19 cellular contexts compared by ENCODE assay signal in the genomic region with DNA sequence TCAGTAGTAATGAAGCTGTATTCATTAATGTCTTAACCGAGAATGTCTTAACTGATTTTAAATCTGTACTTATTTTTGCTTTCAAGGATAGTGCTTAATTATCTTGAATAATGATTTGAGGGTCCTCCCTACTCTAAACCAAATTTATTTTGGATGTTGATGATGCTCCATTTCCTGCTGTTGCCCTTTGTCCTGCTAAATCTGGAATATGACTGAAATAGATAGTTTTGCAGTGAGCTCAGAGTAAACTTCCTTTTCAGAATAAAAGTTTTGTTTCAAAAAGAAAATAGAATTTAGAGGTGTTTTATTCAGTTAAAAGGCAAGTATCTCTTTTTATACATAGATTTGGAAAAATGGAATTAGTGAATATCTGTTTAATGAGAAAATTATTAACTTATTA. TPM values are rescaled to one million over a fixed set of nuclear protein-coding genes. Genes with fewer than 3 reads are reported as not detected.
DNase-seq lines count a peak whose midpoint lies in the region; ATAC-seq, FAIRE-seq and TF ChIP-seq lines count a peak whose summit lies in the region.
"Had no signal": no experiment of that assay in that cellular context is flagged by ENCODE, and none has a peak within 500 bp of the region (broad histone marks: within the 10 kb centered on the region; RNA-seq: fewer than 3 reads in every experiment).

No MANE protein-coding gene starts in this region.

- in situ Hi-C loops in transverse colon (cut with MboI; ENCODE audit: low pct_ligation_motif_present in 1 of 4, low pct_unique_long_range_greater_than_20kb in 1 of 4, low sequenced_read_pairs in 3 of 4): no loop called here

- H3K9ac ChIP-seq in endothelial cell of umbilical vein (replicated peaks; ENCODE audit: extremely low read depth, insufficient read depth, low read length): no peak overlapping the region

- H3K27ac ChIP-seq in OCI-LY7 (ENCODE audit: low read depth, low read length, poor library complexity, severe bottlenecking): no peak overlapping the region
- no peak overlapping the region for H3K27ac ChIP-seq in endothelial cell of umbilical vein (ENCODE audit: insufficient read depth, low read depth, low read length)
- peak overlapping the region; percentile 10 for H3K27ac ChIP-seq in muscle layer of duodenum (ENCODE audit: low read length)
- peak overlapping the region in 3 of 4 donors; percentile 2 to 43 (median 27) for H3K27ac ChIP-seq in transverse colon
- H3K27ac ChIP-seq: cardiac muscle cell, epithelial cell of prostate, Peyer's patch had no signal

- no peak for ATAC-seq in stimulated activated naive B cell treated with anti-CD40 and anti-IgM and Interleukin-4, amounts not matched to agents 10 μg/mL and 1 μg/mL and 100 μg/mL, for 72 hours (replicated peaks)
- ATAC-seq: activated CD8-positive, alpha-beta memory T cell treated with anti-CD3 and anti-CD28 coated beads, Interleukin-2, amount 10 ng/mL, durations not matched to agents 7 days and 5 days; T-cell had no signal

- H3K9me3 ChIP-seq in OCI-LY7 (ENCODE audit: low read length): no peaks in the 10 kb centered on the region
- H3K9me3 ChIP-seq in endothelial cell of umbilical vein (replicated peaks; ENCODE audit: control insufficient read depth, insufficient read depth, low read length): no peaks in the 10 kb centered on the region
- no peaks in the 10 kb centered on the region for H3K9me3 ChIP-seq in muscle layer of duodenum (ENCODE audit: control insufficient read depth in 1 of 2, low read length in 2 of 2)
- no peaks in the 10 kb centered on the region for H3K9me3 ChIP-seq in transverse colon
- H3K9me3 ChIP-seq: MG63, Peyer's patch had no signal

- H3K9me2 ChIP-seq in OCI-LY7 (ENCODE audit: insufficient read depth, low read length): no peaks in the 10 kb centered on the region

- H3K36me3 ChIP-seq in OCI-LY7 (ENCODE audit: insufficient read depth, low read length) (no peaks in the 10 kb centered on the region), endothelial cell of umbilical vein (ENCODE audit: control insufficient read depth in 2 of 2, extremely low read depth in 1 of 2, insufficient read depth in 2 of 2, low read length in 2 of 2) (no peaks in the 10 kb centered on the region), muscle layer of duodenum (ENCODE audit: control insufficient read depth in 1 of 2, insufficient read depth in 2 of 2, low read length in 2 of 2) (no peaks in the 10 kb centered on the region), transverse colon (no peaks in the 10 kb centered on the region)
- H3K36me3 ChIP-seq: cardiac muscle cell, MG63 had no signal

- CTCF ChIA-PET in OCI-LY7 (lab: Charles Lee; ENCODE audit: unreplicated experiment) (no interaction called here), endothelial cell of umbilical vein (lab: Charles Lee) (interaction anchor here (0.7 to 1.4 kb wide), 6 partner anchors 8 to 792 kb away, joined by 3 to 5 read pairs (median 3); no protein-coding TSS in a partner anchor)

- peaks cover 10 to 13% of the 10 kb centered on the region in 2 donors for H3K36me3 Mint-ChIP-seq in stimulated activated naive B cell treated with anti-CD40 and anti-IgM and Interleukin-4, amounts not matched to agents 10 μg/mL and 1 μg/mL and 100 μg/mL, for 72 hours
- no peaks in the 10 kb centered on the region for H3K36me3 Mint-ChIP-seq in glutamatergic neuron (ENCODE audit: unreplicated experiment)
- H3K36me3 Mint-ChIP-seq: activated CD8-positive, alpha-beta memory T cell treated with anti-CD3 and anti-CD28 coated beads, Interleukin-2, amount 10 ng/mL, durations not matched to agents 7 days and 5 days; T-cell had no signal

- peak overlapping the region; percentile 18; the same call in 1 of the 2 replicates for H3K4me2 ChIP-seq in OCI-LY7 (ENCODE audit: low read length)
- H3K4me2 ChIP-seq in endothelial cell of umbilical vein (ENCODE audit: insufficient read depth, low read length): peak overlapping the region; percentile 46

- no TSS peak for BruUV-seq in OCI-LY7 (replicated peaks; lab: Mats Ljungman, UMichigan)
- no TSS peak for BruUV-seq in endothelial cell of umbilical vein (replicated peaks; lab: Mats Ljungman, UMichigan)

- no peak for TF ChIP-seq POLR2A in endothelial cell of umbilical vein (IDR thresholded peaks at IDR 0.05; ENCODE audit: low read depth, low read length)
- no peak for TF ChIP-seq POLR2A in transverse colon (IDR thresholded peaks at IDR 0.05)

- no peak overlapping the region for H3K27ac Mint-ChIP-seq in stimulated activated naive B cell treated with anti-CD40 and anti-IgM and Interleukin-4, amounts not matched to agents 10 μg/mL and 1 μg/mL and 100 μg/mL, for 72 hours
- no peak overlapping the region for H3K27ac Mint-ChIP-seq in glutamatergic neuron (ENCODE audit: unreplicated experiment)
- H3K27ac Mint-ChIP-seq: activated B cell treated with CpG ODN at 0.5 μM for 24 hours; activated CD8-positive, alpha-beta memory T cell treated with anti-CD3 and anti-CD28 coated beads, Interleukin-2, amount 10 ng/mL, durations not matched to agents 7 days and 5 days; T-cell; type B pancreatic cell had no signal

- 62 to 70% methylated on average over 1 of the region's 1 CpG for WGBS in transverse colon (ENCODE audit: low coverage in 1 of 2), 2 donors

- POLR2A ChIA-PET in OCI-LY7 (lab: Charles Lee) (interaction anchor here (0.5 to 1.6 kb wide), 5 partner anchors 10 to 213 kb away, joined by 3 to 4 read pairs (median 4); no protein-coding TSS in a partner anchor), endothelial cell of umbilical vein (lab: Charles Lee) (no interaction called here)

- dilution Hi-C loops in endothelial cell of umbilical vein (cut with MboI; ENCODE audit: extremely low pct_ligation_motif_present, low sequenced_read_pairs): no loop called here

- H3K79me2 ChIP-seq in OCI-LY7 (ENCODE audit: insufficient read depth, low read depth, low read length) (no peaks in the 10 kb centered on the region), endothelial cell of umbilical vein (ENCODE audit: control insufficient read depth, insufficient read depth, low read length) (peaks cover 7% of the 10 kb centered on the region)

- TF ChIP-seq EP300 in transverse colon (IDR thresholded peaks at IDR 0.05; ENCODE audit: low read depth): no peak

- no peak for TF ChIP-seq CTCF in OCI-LY7 (conservative IDR thresholded peaks at IDR 0.05; ENCODE audit: low read length)
- TF ChIP-seq CTCF in endothelial cell of umbilical vein (IDR thresholded peaks at IDR 0.05; ENCODE audit: extremely low read depth in 1 of 2, insufficient read depth in 1 of 2, low read depth in 1 of 2, low read length in 2 of 2): no peak
- no peak for TF ChIP-seq CTCF in transverse colon (IDR thresholded peaks at IDR 0.05)
- no peak for TF ChIP-seq CTCF in glutamatergic neuron (IDR thresholded peaks at IDR 0.05; ENCODE audit: partially characterized antibody, unreplicated experiment)

- H3K4me3 ChIP-seq in OCI-LY7 (ENCODE audit: low read depth, low read length, poor library complexity, severe bottlenecking) (no peak overlapping the region), endothelial cell of umbilical vein (replicated peaks in 1 of 3; ENCODE audit: insufficient read depth in 1 of 3, low read depth in 1 of 3, low read length in 3 of 3) (no peak overlapping the region), muscle layer of duodenum (ENCODE audit: low read depth in 1 of 2, low read length in 2 of 2) (no peak overlapping the region), transverse colon (no peak overlapping the region)
- H3K4me3 ChIP-seq: cardiac muscle cell, MG63, Peyer's patch had no signal

- FAIRE-seq in endothelial cell of umbilical vein (lab: Jason Lieb, UNC): no peak

- no peak overlapping the region for H2AFZ ChIP-seq in OCI-LY7 (ENCODE audit: low read length)
- H2AFZ ChIP-seq in endothelial cell of umbilical vein (ENCODE audit: low read depth, low read length): no peak overlapping the region

- intact Hi-C loops in OCI-LY7 (cut with micrococcal nuclease; ENCODE audit: unreplicated experiment): no loop called here
- intact Hi-C loops in endothelial cell of umbilical vein (cut with micrococcal nuclease): no loop called here
- intact Hi-C loops in transverse colon (cut with DNase I; ENCODE audit: low total_unique reads): no loop called here

- H3K4me3 Mint-ChIP-seq in stimulated activated naive B cell treated with anti-CD40 and anti-IgM and Interleukin-4, amounts not matched to agents 10 μg/mL and 1 μg/mL and 100 μg/mL, for 72 hours: no peak overlapping the region
- no peak overlapping the region for H3K4me3 Mint-ChIP-seq in glutamatergic neuron (ENCODE audit: unreplicated experiment)
- H3K4me3 Mint-ChIP-seq: activated B cell treated with CpG ODN at 0.5 μM for 24 hours; activated CD8-positive, alpha-beta memory T cell treated with anti-CD3 and anti-CD28 coated beads, Interleukin-2, amount 10 ng/mL, durations not matched to agents 7 days and 5 days; T-cell; type B pancreatic cell had no signal

- no peaks in the 10 kb centered on the region for H3K9me3 Mint-ChIP-seq in stimulated activated naive B cell treated with anti-CD40 and anti-IgM and Interleukin-4, amounts not matched to agents 10 μg/mL and 1 μg/mL and 100 μg/mL, for 72 hours
- no peaks in the 10 kb centered on the region for H3K9me3 Mint-ChIP-seq in glutamatergic neuron (ENCODE audit: unreplicated experiment)
- H3K9me3 Mint-ChIP-seq: activated B cell treated with CpG ODN at 0.5 μM for 24 hours, T-cell, type B pancreatic cell had no signal

- no peaks in the 10 kb centered on the region for H3K27me3 Mint-ChIP-seq in stimulated activated naive B cell treated with anti-CD40 and anti-IgM and Interleukin-4, amounts not matched to agents 10 μg/mL and 1 μg/mL and 100 μg/mL, for 72 hours
- no peaks in the 10 kb centered on the region for H3K27me3 Mint-ChIP-seq in glutamatergic neuron (ENCODE audit: unreplicated experiment)
- H3K27me3 Mint-ChIP-seq: activated B cell treated with CpG ODN at 0.5 μM for 24 hours; activated CD8-positive, alpha-beta memory T cell treated with anti-CD3 and anti-CD28 coated beads, Interleukin-2, amount 10 ng/mL, durations not matched to agents 7 days and 5 days; T-cell; type B pancreatic cell had no signal

- H3K9me1 ChIP-seq in endothelial cell of umbilical vein (replicated peaks; ENCODE audit: control insufficient read depth, extremely low read depth, insufficient read depth, low read length): no peaks in the 10 kb centered on the region

- DNase-seq in OCI-LY7 (ENCODE audit: low spot score) (no peak), endothelial cell of umbilical vein (ENCODE audit: low read depth, low spot score) (no peak), transverse colon (no peak), glutamatergic neuron (no peak), epidermal melanocyte (ENCODE audit: insufficient read length, low spot score) (no peak), iPS-NIHi11 (ENCODE audit: low spot score) (no peak)
- DNase-seq in stimulated activated naive B cell treated with anti-CD40 and anti-IgM and Interleukin-4, amounts not matched to agents 10 μg/mL and 1 μg/mL and 100 μg/mL, for 72 hours: no peak
- DNase-seq: activated B cell treated with CpG ODN at 0.5 μM for 24 hours; activated CD8-positive, alpha-beta memory T cell treated with anti-CD3 and anti-CD28 coated beads, Interleukin-2, amount 10 ng/mL, durations not matched to agents 7 days and 5 days; MG63; NCI-H2029; NCI-H526; nucleus accumbens; Peyer's patch; T-cell had no signal

- H3K4me1 ChIP-seq in OCI-LY7 (ENCODE audit: insufficient read depth, low read length, poor library complexity, severe bottlenecking) (peaks cover 6% of the 10 kb centered on the region), endothelial cell of umbilical vein (ENCODE audit: control insufficient read depth, extremely low read depth, insufficient read depth, low read length) (peaks cover 10% of the 10 kb centered on the region), muscle layer of duodenum (ENCODE audit: control insufficient read depth in 1 of 2, insufficient read depth in 2 of 2, low read length in 2 of 2) (peaks cover 0 to 20% of the 10 kb centered on the region in 2 donors), transverse colon (peaks cover 7 to 63% (median 32%) of the 10 kb centered on the region in 4 donors)

- no peaks in the 10 kb centered on the region for H4K20me1 ChIP-seq in OCI-LY7 (ENCODE audit: insufficient read depth, low read length)
- no peaks in the 10 kb centered on the region for H4K20me1 ChIP-seq in endothelial cell of umbilical vein (replicated peaks; ENCODE audit: control insufficient read depth, extremely low read depth, insufficient read depth, low read length)

- H3K4me1 Mint-ChIP-seq in stimulated activated naive B cell treated with anti-CD40 and anti-IgM and Interleukin-4, amounts not matched to agents 10 μg/mL and 1 μg/mL and 100 μg/mL, for 72 hours: peaks cover 8% of the 10 kb centered on the region in 2 donors
- H3K4me1 Mint-ChIP-seq in glutamatergic neuron (ENCODE audit: low read depth, unreplicated experiment): peaks cover 10% of the 10 kb centered on the region

- H3K27me3 ChIP-seq in endothelial cell of umbilical vein (ENCODE audit: control insufficient read depth in 2 of 2, insufficient read depth in 2 of 2, low read length in 2 of 2) (no peaks in the 10 kb centered on the region), muscle layer of duodenum (ENCODE audit: low read depth, low read length) (no peaks in the 10 kb centered on the region), transverse colon (no peaks in the 10 kb centered on the region)
- H3K27me3 ChIP-seq: cardiac muscle cell, MG63, Peyer's patch had no signal

RNA-seq across cellular contexts. Expression of a gene that starts 8.1 kb away (rescaled TPM):
- total RNA-seq in OCI-LY7 (2014; rRNA removed; shearing (Covaris generic)): 5.3 and 5.9 TPM in 2 replicates
- total RNA-seq in OCI-LY7 (2022) (10.4 and 12.7 TPM in 2 replicates), endothelial cell of umbilical vein (23.3 and 23.4 TPM in 2 replicates), transverse colon (100 to 1,000 TPM in 3 of 4 donors, 10 to 100 TPM in 1; 59.1 to 287 (median 154) TPM), glutamatergic neuron (ENCODE audit: unreplicated experiment) (19.0 TPM)
- polyA plus RNA-seq in endothelial cell of umbilical vein: 1.4 and 2.1 TPM in 2 replicates
- 1.9 and 2.8 TPM in 2 replicates for polyA plus RNA-seq in endothelial cell of umbilical vein (2011; cell fraction: cytosol; rRNA removed)
- polyA plus RNA-seq in endothelial cell of umbilical vein (2011; cell fraction: nucleus; rRNA removed): 7.4 and 7.7 TPM in 2 replicates
- polyA plus RNA-seq in endothelial cell of umbilical vein (2012): 5.4 and 8.8 TPM in 2 replicates
- polyA minus RNA-seq in endothelial cell of umbilical vein: 19.6 and 23.1 TPM in 2 replicates
- polyA minus RNA-seq in endothelial cell of umbilical vein (2011; cell fraction: cytosol; rRNA and poly(A)+ RNA removed): 10.7 TPM
- polyA minus RNA-seq in endothelial cell of umbilical vein (2011; cell fraction: nucleus; rRNA and poly(A)+ RNA removed): 51.2 and 59.0 TPM in 2 replicates

Comparison
In these comparisons a context has a peak if more than half of its experiments do, and no peak if none do; other contexts are left out.
1. H3K27ac ChIP-seq: peak in muscle layer of duodenum (single experiment) and transverse colon (3 of 4); none in OCI-LY7 (single experiment) and endothelial cell of umbilical vein (single experiment).